ENCODE assay signal across 11 cellular contexts in the genomic region with DNA sequence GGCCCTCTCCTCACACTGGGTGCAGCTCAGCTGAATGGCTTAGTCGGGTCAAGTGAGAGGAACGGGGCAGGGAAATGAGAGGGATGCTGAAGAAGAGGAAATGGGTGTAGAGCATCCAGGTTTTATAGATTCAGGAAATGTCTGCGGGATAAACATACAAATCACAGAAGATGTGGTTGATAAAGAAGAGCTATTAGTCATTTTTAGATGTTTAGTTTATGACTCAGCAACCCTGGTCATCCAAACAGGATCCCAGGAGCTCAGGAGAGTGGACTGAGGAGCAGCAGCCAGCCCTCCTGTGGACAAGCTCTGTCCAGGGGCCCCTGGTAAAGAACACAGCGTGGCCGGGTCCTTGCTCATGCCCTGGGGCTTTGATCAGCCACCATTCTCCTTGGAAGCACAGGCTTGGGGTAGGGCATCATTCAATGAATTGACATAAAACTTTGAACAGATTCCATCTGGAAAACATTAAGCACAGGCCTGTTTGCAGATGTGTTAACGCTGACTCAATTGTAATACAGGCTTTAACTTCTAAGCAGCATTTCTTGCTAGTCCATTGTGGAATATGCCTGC.
A peak's percentile ranks its signal among the peaks of the same experiment; 100 is the strongest.
DNase-seq lines count a peak whose midpoint lies in the region; ATAC-seq, FAIRE-seq and TF ChIP-seq lines count a peak whose summit lies in the region.
"Had no signal": no experiment of that assay in that cellular context is flagged by ENCODE, and none has a peak within 500 bp of the region (broad histone marks: within the 10 kb centered on the region; RNA-seq: fewer than 3 reads in every experiment).

No MANE protein-coding gene starts in this region.

- no peak overlapping the region for H3K27ac Mint-ChIP-seq in stimulated activated effector memory CD8-positive, alpha-beta T cell treated with anti-CD3 and anti-CD28 coated beads, Interleukin-12 subunit alpha, Interleukin-12 subunit beta, amount 100 ng/mL, for 72 hours
- H3K27ac Mint-ChIP-seq: activated CD8-positive, alpha-beta T cell treated with anti-CD3 and anti-CD28 coated beads for 36 hours had no signal

- no peaks in the 10 kb centered on the region for H3K36me3 Mint-ChIP-seq in stimulated activated effector memory CD8-positive, alpha-beta T cell treated with anti-CD3 and anti-CD28 coated beads, Interleukin-12 subunit alpha, Interleukin-12 subunit beta, amount 100 ng/mL, for 72 hours

- no peaks in the 10 kb centered on the region for H3K9me3 Mint-ChIP-seq in stimulated activated effector memory CD8-positive, alpha-beta T cell treated with anti-CD3 and anti-CD28 coated beads, Interleukin-12 subunit alpha, Interleukin-12 subunit beta, amount 100 ng/mL, for 72 hours
- H3K9me3 Mint-ChIP-seq: activated CD8-positive, alpha-beta T cell treated with anti-CD3 and anti-CD28 coated beads for 36 hours had no signal

- H3K4me3 ChIP-seq in epithelial cell of proximal tubule (ENCODE audit: low read depth, low read length) (no peak overlapping the region), pancreas (no peak overlapping the region)

- intact Hi-C loops in pancreas (cut with DNase I), result no loop called here

- no peaks in the 10 kb centered on the region for H3K9me3 ChIP-seq in pancreas

- peak; percentile 99 for DNase-seq in EH (ENCODE audit: low read depth)
- peak; percentile 89 for DNase-seq in RKO (ENCODE audit: low spot score)
- DNase-seq in epithelial cell of proximal tubule (ENCODE audit: low read depth), result peak; percentile 40
- DNase-seq in pancreas, result no peak
- no peak for DNase-seq in stimulated activated effector memory CD8-positive, alpha-beta T cell treated with anti-CD3 and anti-CD28 coated beads, Interleukin-12 subunit alpha, Interleukin-12 subunit beta, amount 100 ng/mL, for 72 hours (ENCODE audit: low spot score in 2 of 2)
- no peak for DNase-seq in NOMO-1 treated with DMSO at 0.1 percent for 48 hours (lab: John Stamatoyannopoulos, UW; ENCODE audit: unreplicated experiment)
- no peak for DNase-seq in NCI-H82 (lab: John Stamatoyannopoulos, UW)
- DNase-seq in stimulated activated CD4-positive, alpha-beta T cell treated with anti-CD3 and anti-CD28 coated beads, Interleukin-1b, Interleukin-23, amount 100 ng/mL, for 48 hours, result no peak
- DNase-seq: activated CD8-positive, alpha-beta T cell treated with anti-CD3 and anti-CD28 coated beads for 36 hours; NCI-H748 treated with DMSO at 0.1 percent for 48 hours had no signal

- no peak overlapping the region for H3K27ac ChIP-seq in pancreas

- H3K36me3 ChIP-seq in pancreas, result no peaks in the 10 kb centered on the region

- peaks cover 7% of the 10 kb centered on the region for H3K4me1 Mint-ChIP-seq in stimulated activated effector memory CD8-positive, alpha-beta T cell treated with anti-CD3 and anti-CD28 coated beads, Interleukin-12 subunit alpha, Interleukin-12 subunit beta, amount 100 ng/mL, for 72 hours
- H3K4me1 Mint-ChIP-seq: neural crest cell had no signal

- H3K27me3 ChIP-seq in pancreas, result no peaks in the 10 kb centered on the region

- TF ChIP-seq CTCF in epithelial cell of proximal tubule (conservative IDR thresholded peaks at IDR 0.05; ENCODE audit: low read depth, low read length) (peak; percentile 26), pancreas (IDR thresholded peaks at IDR 0.05) (no peak)

- peaks cover 0 to 6% (median 0%) of the 10 kb centered on the region in 3 donors for H3K4me1 ChIP-seq in pancreas

- no peak for FAIRE-seq in pancreas (lab: Jason Lieb, UNC)

- no peak overlapping the region for H3K4me3 Mint-ChIP-seq in stimulated activated effector memory CD8-positive, alpha-beta T cell treated with anti-CD3 and anti-CD28 coated beads, Interleukin-12 subunit alpha, Interleukin-12 subunit beta, amount 100 ng/mL, for 72 hours
- H3K4me3 Mint-ChIP-seq: activated CD8-positive, alpha-beta T cell treated with anti-CD3 and anti-CD28 coated beads for 36 hours; neural crest cell had no signal

- ATAC-seq in pancreas, result peak; percentile 61 to 84 (median 75)
- ATAC-seq in stimulated activated effector memory CD8-positive, alpha-beta T cell treated with anti-CD3 and anti-CD28 coated beads, Interleukin-12 subunit alpha, Interleukin-12 subunit beta, amount 100 ng/mL, for 72 hours, result no peak
- ATAC-seq: activated CD8-positive, alpha-beta T cell treated with anti-CD3 and anti-CD28 coated beads for 36 hours had no signal

- 58 to 62% methylated on average over 6 of the region's 6 CpGs for WGBS in pancreas, 2 donors

Comparison
In these comparisons a context has a peak if more than half of its experiments do, and no peak if none do; other contexts are left out.
1. DNase-seq: peak in EH (single experiment), RKO (single experiment) and epithelial cell of proximal tubule (single experiment); none in pancreas (0 of 6), stimulated activated effector memory CD8-positive, alpha-beta T cell treated with anti-CD3 and anti-CD28 coated beads, Interleukin-12 subunit alpha, Interleukin-12 subunit beta, amount 100 ng/mL, for 72 hours (0 of 2), NOMO-1 treated with DMSO at 0.1 percent for 48 hours (single experiment), NCI-H82 (single experiment) and stimulated activated CD4-positive, alpha-beta T cell treated with anti-CD3 and anti-CD28 coated beads, Interleukin-1b, Interleukin-23, amount 100 ng/mL, for 48 hours (single experiment).